ENCODE assay signal across 3 cellular contexts in genomic region chr4:176482972-176483371, GRCh38.
TF ChIP-seq lines count a peak whose summit lies in the region.

No MANE protein-coding gene starts in this region.

TF ChIP-seq in HepG2, 621 proteins besides CTCF, POLR2A, EP300 and RAD21:
- TF ChIP-seq CEBPB (IDR thresholded peaks at IDR 0.05; ENCODE audit: borderline replicate concordance, low read depth, low read length), result peak; percentile 61; the same call in 1 of the 2 replicates
- TF ChIP-seq ZBTB7B (CRISPR knock-in tag; IDR thresholded peaks at IDR 0.05), result no peak
- no peak for TF ChIP-seq ZSCAN29 (CRISPR knock-in tag; conservative IDR thresholded peaks at IDR 0.05)
- no peak for TF ChIP-seq STAT5B (CRISPR knock-in tag; IDR thresholded peaks at IDR 0.05)

TF ChIP-seq in IMR-90, 13 proteins besides CTCF, POLR2A, EP300 and RAD21:
- no peak for TF ChIP-seq RCOR1 (IDR thresholded peaks at IDR 0.05; ENCODE audit: insufficient replicate concordance, low read length)
- TF ChIP-seq CEBPB (IDR thresholded peaks at IDR 0.05; ENCODE audit: low read depth, low read length), result peak; percentile 88

TF ChIP-seq in K562, 482 proteins besides CTCF, POLR2A, EP300 and RAD21:
- TF ChIP-seq CEBPB (tag; IDR thresholded peaks at IDR 0.05), result peak; percentile 69
- no peak for TF ChIP-seq TEAD4 (IDR thresholded peaks at IDR 0.05; ENCODE audit: low read length)
- no peak for TF ChIP-seq TEAD4 (CRISPR knock-in tag; IDR thresholded peaks at IDR 0.05; ENCODE audit: borderline replicate concordance)
- TF ChIP-seq CEBPG (CRISPR knock-in tag; IDR thresholded peaks at IDR 0.05), result no peak
- TF ChIP-seq CEBPG (tag; conservative IDR thresholded peaks at IDR 0.05 in 1 of 2, IDR thresholded peaks at IDR 0.05 in 1 of 2), result peak in 1 of 2 experiments; percentile 84; a peak in 2 of 4 replicates
- no peak for TF ChIP-seq ARID1B (IDR thresholded peaks at IDR 0.05)
- no peak for TF ChIP-seq ZKSCAN8 (CRISPR knock-in tag; IDR thresholded peaks at IDR 0.05)
